ENCODE assay signal across 6 cellular contexts in the genomic region with DNA sequence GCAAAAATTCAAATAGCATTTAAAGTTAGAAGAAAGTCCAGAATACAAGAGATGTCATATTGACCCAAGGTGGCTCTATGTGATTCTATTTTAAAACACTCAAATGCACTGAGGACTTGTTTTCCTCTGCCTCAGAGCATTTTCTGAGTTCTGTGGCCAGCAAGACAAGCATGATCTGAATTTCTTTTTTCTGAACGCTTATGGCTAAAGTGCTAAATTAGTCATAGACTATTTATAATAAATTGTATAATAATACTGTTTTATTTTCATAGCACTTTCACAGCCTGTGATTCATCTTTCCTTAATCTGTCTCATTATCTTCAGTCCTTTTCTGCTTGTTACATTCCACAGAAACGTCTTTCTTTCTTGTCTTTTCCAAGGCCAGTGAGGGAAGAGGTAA. TPM values are rescaled to one million over a fixed set of nuclear protein-coding genes. Genes with fewer than 3 reads are reported as not detected.
DNase-seq lines count a peak whose midpoint lies in the region; ATAC-seq, FAIRE-seq and TF ChIP-seq lines count a peak whose summit lies in the region.
"Not testable (repeated sequence)": the region's sequence is repeated elsewhere in the genome, so short reads cannot be mapped to it uniquely, and the experiment has no call there.

No MANE protein-coding gene starts in this region.

- H3K4me1 ChIP-seq in PC-3 (ENCODE audit: insufficient read depth, low read length); astrocyte (ENCODE audit: insufficient read depth, low read length); foreskin keratinocyte; aorta (ENCODE audit: control insufficient read depth in 1 of 2, insufficient read depth in 2 of 2, low read length in 2 of 2): not testable (repeated sequence)

- not testable (repeated sequence) for H3K27ac Mint-ChIP-seq in astrocyte (ENCODE audit: unreplicated experiment)

- not testable (repeated sequence) for H2AFZ ChIP-seq in PC-3 (ENCODE audit: low read length); astrocyte (ENCODE audit: low read depth, low read length)

- not testable (repeated sequence) for H3K36me3 ChIP-seq in PC-3 (ENCODE audit: low read depth, low read length); astrocyte (ENCODE audit: insufficient read depth, low read length); aorta (ENCODE audit: control insufficient read depth in 1 of 2, insufficient read depth in 2 of 2, low read length in 1 of 2)

- not testable (repeated sequence) for H3K9me3 Mint-ChIP-seq in astrocyte (ENCODE audit: unreplicated experiment)

- not testable (repeated sequence) for H3K4me3 Mint-ChIP-seq in astrocyte (ENCODE audit: unreplicated experiment)

- H3K4me1 Mint-ChIP-seq in astrocyte (ENCODE audit: low read depth, unreplicated experiment) = not testable (repeated sequence)

- not testable (repeated sequence) for H3K9me3 ChIP-seq in PC-3 (ENCODE audit: low read length); astrocyte (ENCODE audit: insufficient read depth, low read depth, low read length); aorta (ENCODE audit: control insufficient read depth, low read length)

- BruUV-seq in PC-3 (replicated peaks; lab: Mats Ljungman, UMichigan) = not testable (repeated sequence)

- peak; percentile 34 for FAIRE-seq in astrocyte (lab: Jason Lieb, UNC)
- peak; percentile 82 for FAIRE-seq in islet of Langerhans (lab: Jason Lieb, UNC)

- not testable (repeated sequence) for TF ChIP-seq CTCF in PC-3 (conservative IDR thresholded peaks at IDR 0.05; ENCODE audit: low read depth, low read length); astrocyte (IDR thresholded peaks at IDR 0.05; ENCODE audit: insufficient read depth, low read depth, low read length); foreskin keratinocyte (conservative IDR thresholded peaks at IDR 0.05)

- WGBS in aorta, 2 donors = no CpG with 5 or more reads among the region's 2 CpGs

- not testable (repeated sequence) for H3K79me2 ChIP-seq in PC-3 (ENCODE audit: low read length); astrocyte (ENCODE audit: insufficient read depth, low read length)

- not testable (repeated sequence) for H3K27ac ChIP-seq in PC-3 (ENCODE audit: low read length); astrocyte (ENCODE audit: low read depth, low read length); foreskin keratinocyte; aorta (ENCODE audit: low read depth in 1 of 2, low read length in 2 of 2)

- DNase-seq in PC-3; astrocyte (ENCODE audit: low read depth); foreskin keratinocyte; sciatic nerve (ENCODE audit: low spot score); aorta: not testable (repeated sequence)

- CTCF ChIA-PET in PC-3 (lab: Charles Lee) = not testable (repeated sequence)

- not testable (repeated sequence) for H4K20me1 ChIP-seq in PC-3 (ENCODE audit: low read length); astrocyte (ENCODE audit: insufficient read depth, low read length)

- not testable (repeated sequence) for H3K4me2 ChIP-seq in PC-3 (ENCODE audit: low read length); astrocyte (ENCODE audit: low read length)

- not testable (repeated sequence) for H3K27me3 Mint-ChIP-seq in astrocyte (ENCODE audit: low read depth, unreplicated experiment)

- not testable (repeated sequence) for H3K9ac ChIP-seq in PC-3 (ENCODE audit: low read length); astrocyte (ENCODE audit: low read length)

- H3K4me3 ChIP-seq in PC-3 (ENCODE audit: low read length); astrocyte (ENCODE audit: insufficient read depth, low read depth, low read length); aorta (ENCODE audit: low read length in 2 of 2): not testable (repeated sequence)

- not testable (repeated sequence) for H3K36me3 Mint-ChIP-seq in astrocyte (ENCODE audit: low read depth, unreplicated experiment)

- H3F3A ChIP-seq in PC-3 (ENCODE audit: low read length, unreplicated experiment) = not testable (repeated sequence)

- H3K9me2 ChIP-seq in PC-3 (replicated peaks; ENCODE audit: low read length) = not testable (repeated sequence)

- ATAC-seq in PC-3 = peak; percentile 10; the same call in 1 of the 2 replicates
- ATAC-seq in foreskin keratinocyte = peak; percentile 32
- ATAC-seq in sciatic nerve = peak; percentile 32
- ATAC-seq in aorta (ENCODE audit: low FRiP score) = peak; percentile 74

- intact Hi-C loops in PC-3 (cut with micrococcal nuclease); sciatic nerve (cut with DNase I); aorta (cut with DNase I): not testable (repeated sequence)

- POLR2A ChIA-PET in PC-3 (lab: Charles Lee; ENCODE audit: unreplicated experiment) = not testable (repeated sequence)

- H3K27me3 ChIP-seq in PC-3 (ENCODE audit: low read length); astrocyte (ENCODE audit: insufficient read depth, low read length); foreskin keratinocyte; aorta (ENCODE audit: control insufficient read depth in 1 of 2, insufficient read depth in 2 of 2, low read length in 1 of 2): not testable (repeated sequence)

RNA-seq across cellular contexts. Expression of a gene that starts 7.5 kb away (rescaled TPM):
- total RNA-seq in PC-3 (2014; rRNA removed) (20.1 and 28.9 TPM in 2 replicates), astrocyte (41.6 and 45.2 TPM in 2 replicates), foreskin keratinocyte (35.8 and 37.9 TPM in 2 replicates), sciatic nerve (121 TPM), aorta (100 to 1,000 TPM; 168 to 339 TPM)
- polyA plus RNA-seq in foreskin keratinocyte (18.9 and 22.1 TPM in 2 replicates), aorta (100 to 1,000 TPM in 1 of 2 donors, 10 to 100 TPM in 1; 70.7 to 107 TPM)

Comparison
In these comparisons a context has a peak if more than half of its experiments do, and no peak if none do; other contexts are left out.
1. ATAC-seq: peak in every context shown above with its lines; median percentile 74 in aorta; 32 in foreskin keratinocyte; 32 in sciatic nerve; 10 in PC-3.